ENCODE assay signal across 8 cellular contexts in the genomic region with DNA sequence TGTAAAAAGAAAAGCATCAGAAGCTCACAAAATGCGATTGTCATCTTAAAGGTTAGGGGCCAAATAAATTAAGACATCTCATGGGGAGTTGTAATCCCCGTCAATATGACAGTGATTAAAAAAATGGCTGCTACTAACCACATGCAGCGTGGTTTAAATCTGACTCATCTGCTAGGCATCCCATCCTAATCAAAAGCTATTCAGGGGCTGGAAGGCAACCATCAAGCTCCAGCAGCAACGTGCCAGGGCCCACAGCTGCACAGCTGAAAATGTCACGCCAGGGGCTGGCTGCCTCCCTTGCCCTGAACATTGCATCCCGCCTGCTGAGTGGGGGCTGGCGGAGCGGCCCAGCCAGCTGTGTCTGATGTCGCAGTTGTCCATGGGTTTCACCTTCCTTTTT.
A peak's percentile ranks its signal among the peaks of the same experiment; 100 is the strongest.
DNase-seq lines count a peak whose midpoint lies in the region; ATAC-seq and TF ChIP-seq lines count a peak whose summit lies in the region.

No MANE protein-coding gene starts in this region.

- peaks cover 0 to 5% (median 0%) of the 10 kb centered on the region in 8 donors for H3K9me3 ChIP-seq in spleen

- no peak for TF ChIP-seq POLR2A in spleen (IDR thresholded peaks at IDR 0.05)

- H3K27me3 ChIP-seq in spleen (replicated peaks in 1 of 7): peaks cover 0 to 7% (median 0%) of the 10 kb centered on the region in 7 donors

- DNase-seq in HPDE6-E6E7 (ENCODE audit: extremely low spot score) (peak; percentile 34), iPS-NIHi7 (ENCODE audit: extremely low spot score) (peak; percentile 35), spleen (no peak), NCI-H526 (lab: John Stamatoyannopoulos, UW) (no peak), NCI-H1417 treated with DMSO at 0.1 percent for 48 hours (lab: John Stamatoyannopoulos, UW) (no peak)
- DNase-seq in stimulated activated naive CD4-positive, alpha-beta T cell treated with Interleukin-2 at 50 U/mL for 16 hours (lab: John Stamatoyannopoulos, UW): no peak

- no peak overlapping the region for H3K4me3 ChIP-seq in spleen

- peaks cover 2 to 23% (median 10%) of the 10 kb centered on the region in 5 experiments for H3K9me3 Mint-ChIP-seq in brain

- no peak for ATAC-seq in HG03095 (IDR thresholded peaks at IDR 0.05; ENCODE audit: unreplicated experiment)

- no peaks in the 10 kb centered on the region for H3K4me1 ChIP-seq in spleen

- peak overlapping the region in 3 of 5 experiments; percentile 21 to 70 (median 63) for H3K27ac Mint-ChIP-seq in brain

- peak overlapping the region in 6 of 8 donors; percentile 13 to 51 (median 28) for H3K27ac ChIP-seq in spleen

- no peak for TF ChIP-seq CTCF in brain (conservative IDR thresholded peaks at IDR 0.05)
- no peak for TF ChIP-seq CTCF in spleen (IDR thresholded peaks at IDR 0.05 in 8 of 11, conservative IDR thresholded peaks at IDR 0.05 in 3 of 11)

- H3K4me3 Mint-ChIP-seq in brain: no peak overlapping the region

- no peaks in the 10 kb centered on the region for H3K36me3 Mint-ChIP-seq in brain

- H3K27me3 Mint-ChIP-seq in brain: peaks cover 22% of the 10 kb centered on the region

- peaks cover 14% of the 10 kb centered on the region for H3K4me1 Mint-ChIP-seq in brain

- intact Hi-C loops in spleen (cut with DNase I; ENCODE audit: low total_unique reads): no loop called here

- 60 to 73% (median 69%) methylated on average over 9 of the region's 9 CpGs for WGBS in spleen, 5 donors

- H3K36me3 ChIP-seq in spleen: no peaks in the 10 kb centered on the region

Comparison
In these comparisons a context has a peak if more than half of its experiments do, and no peak if none do; other contexts are left out.
1. DNase-seq: peak in HPDE6-E6E7 (single experiment) and iPS-NIHi7 (single experiment); none in spleen (single experiment), stimulated activated naive CD4-positive, alpha-beta T cell treated with Interleukin-2 at 50 U/mL for 16 hours (single experiment), NCI-H526 (0 of 2) and NCI-H1417 treated with DMSO at 0.1 percent for 48 hours (single experiment).